17 cellular contexts compared by ENCODE assay signal in the genomic region with DNA sequence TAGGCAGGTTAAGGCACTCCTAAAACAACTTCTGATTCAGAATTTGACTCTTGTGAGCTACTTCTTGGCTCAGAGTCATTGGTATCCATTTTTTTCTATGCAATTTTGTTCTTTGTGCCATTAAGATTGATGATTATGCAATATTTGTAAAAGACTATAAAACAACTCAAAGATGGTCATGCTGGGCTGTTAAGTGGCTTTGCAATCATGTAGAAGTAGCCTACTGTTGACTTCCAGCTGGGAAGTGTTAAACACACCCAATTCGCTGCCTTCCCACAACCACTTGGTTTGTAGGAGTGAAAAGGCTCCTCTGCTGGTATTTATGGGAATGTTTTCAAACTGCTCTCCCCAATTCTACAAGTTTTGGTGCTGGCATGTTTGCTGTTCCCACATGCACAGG.
"Had no signal": no experiment of that assay in that cellular context is flagged by ENCODE, and none has a peak within 500 bp of the region (broad histone marks: within the 10 kb centered on the region; RNA-seq: fewer than 3 reads in every experiment).

No MANE protein-coding gene starts in this region.

- H3K4me1 ChIP-seq: breast epithelium, foreskin keratinocyte, parathyroid adenoma, suprapubic skin had no signal

- H3K9me3 ChIP-seq: breast epithelium, suprapubic skin, upper lobe of left lung had no signal

- ATAC-seq: activated CD8-positive, alpha-beta T cell treated with anti-CD3 and anti-CD28 coated beads, Interleukin-2, amount 10 ng/mL, durations not matched to agents 7 days and 5 days; esophagus mucosa; foreskin keratinocyte; stimulated activated naive CD8-positive, alpha-beta T cell treated with anti-CD3 and anti-CD28 coated beads, Interleukin-15, Interleukin-2, amounts not matched to agents 100 U/mL and 50 U/mL, for 24 hours had no signal

- H3K4me3 Mint-ChIP-seq: activated CD8-positive, alpha-beta T cell treated with anti-CD3 and anti-CD28 coated beads, Interleukin-2, amount 10 ng/mL, durations not matched to agents 7 days and 5 days had no signal

- H3K27me3 ChIP-seq: breast epithelium, foreskin keratinocyte, suprapubic skin, upper lobe of left lung had no signal

- H3K27ac ChIP-seq: breast epithelium, foreskin keratinocyte, parathyroid adenoma, suprapubic skin, upper lobe of left lung, WERI-Rb-1 had no signal

- H3K27ac Mint-ChIP-seq: activated CD8-positive, alpha-beta T cell treated with anti-CD3 and anti-CD28 coated beads, Interleukin-2, amount 10 ng/mL, durations not matched to agents 7 days and 5 days had no signal

- H3K36me3 ChIP-seq: breast epithelium, suprapubic skin, upper lobe of left lung, WERI-Rb-1 had no signal

- H3K4me3 ChIP-seq: breast epithelium, suprapubic skin, upper lobe of left lung had no signal

- H3K9ac ChIP-seq: parathyroid adenoma had no signal

- DNase-seq: activated CD4-positive, alpha-beta T cell treated with anti-CD3 and anti-CD28 coated beads for 4 hours; activated CD8-positive, alpha-beta memory T cell treated with anti-CD3 and anti-CD28 coated beads, Interleukin-2, amount 50 U/mL, for 48 hours; activated CD8-positive, alpha-beta T cell treated with anti-CD3 and anti-CD28 coated beads, Interleukin-2, amount 10 ng/mL, durations not matched to agents 7 days and 5 days; aorta; foreskin keratinocyte; head of caudate nucleus; kidney glomerular epithelial cell; midbrain; stimulated activated CD4-positive, alpha-beta T cell treated with anti-CD3 and anti-CD28 coated beads, Interleukin-4, amount 100 ng/mL, for 1 hour; stimulated activated CD8-positive, alpha-beta memory T cell treated with anti-CD3 and anti-CD28 coated beads, Interleukin-4, amount 100 ng/mL, for 48 hours; stimulated activated naive CD8-positive, alpha-beta T cell treated with anti-CD3 and anti-CD28 coated beads, Interleukin-15, Interleukin-2, amounts not matched to agents 100 U/mL and 50 U/mL, for 24 hours; WERI-Rb-1 had no signal
